19 cellular contexts compared by ENCODE assay signal in the genomic region with DNA sequence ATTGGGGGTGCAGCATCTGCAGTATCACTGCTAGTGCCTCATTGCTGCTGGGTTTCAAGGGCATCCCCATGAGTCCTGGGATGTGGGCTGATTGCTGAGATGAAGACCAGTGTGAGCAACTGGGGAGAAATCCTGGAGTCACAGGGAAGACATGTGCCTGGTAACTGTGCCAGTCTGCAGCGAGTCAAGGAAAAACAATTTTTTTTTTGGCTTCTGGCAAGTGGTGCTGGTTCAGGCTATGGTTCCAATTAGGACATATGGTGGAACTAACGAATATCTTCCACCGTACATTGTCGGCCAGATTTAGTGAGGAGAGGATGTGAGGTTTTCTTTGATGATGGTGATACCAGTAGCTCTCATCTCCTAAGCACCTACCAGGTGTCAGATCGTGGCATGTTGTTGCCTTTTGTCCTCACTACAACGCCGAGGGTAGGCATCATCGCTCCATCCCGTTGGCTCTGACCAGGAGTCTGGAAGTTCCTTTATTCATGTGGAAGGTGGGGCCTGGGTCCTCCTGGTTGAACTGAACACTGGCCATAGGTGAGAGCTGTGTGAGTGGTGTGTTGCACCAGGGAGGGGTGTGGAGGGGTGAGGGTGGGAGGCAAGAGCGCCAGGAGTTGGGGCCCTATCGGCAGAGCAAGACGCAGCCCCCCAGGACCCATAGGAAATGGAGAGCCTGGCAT.
A peak's percentile ranks its signal among the peaks of the same experiment; 100 is the strongest.
DNase-seq lines count a peak whose midpoint lies in the region; ATAC-seq and TF ChIP-seq lines count a peak whose summit lies in the region.
"Had no signal": no experiment of that assay in that cellular context is flagged by ENCODE, and none has a peak within 500 bp of the region (broad histone marks: within the 10 kb centered on the region; RNA-seq: fewer than 3 reads in every experiment).

No MANE protein-coding gene starts in this region.

- no peak for ATAC-seq in IMR-90 (ENCODE audit: low read depth)
- ATAC-seq in activated CD8-positive, alpha-beta T cell treated with anti-CD3 and anti-CD28 coated beads, Interleukin-2, amount 10 ng/mL, durations not matched to agents 7 days and 5 days = no peak

- TF ChIP-seq CTCF in IMR-90 (conservative IDR thresholded peaks at IDR 0.05; ENCODE audit: low read depth, low read length) (no peak), chondrocyte (IDR thresholded peaks at IDR 0.05) (no peak), osteocyte (IDR thresholded peaks at IDR 0.05) (no peak), WERI-Rb-1 (IDR thresholded peaks at IDR 0.05; ENCODE audit: low read depth, low read length) (no peak)

- H3K9me3 Mint-ChIP-seq in chondrocyte (ENCODE audit: low read depth) (peaks cover 8% of the 10 kb centered on the region), osteocyte (ENCODE audit: unreplicated experiment) (peaks cover 9% of the 10 kb centered on the region)
- H3K9me3 Mint-ChIP-seq in activated CD8-positive, alpha-beta T cell treated with anti-CD3 and anti-CD28 coated beads, Interleukin-2, amount 10 ng/mL, durations not matched to agents 7 days and 5 days (ENCODE audit: insufficient read depth) = no peaks in the 10 kb centered on the region

- dilution Hi-C loops in IMR-90 (cut with HindIII; ENCODE audit: low sequenced_read_pairs, unreplicated experiment) = no loop called here

- H2BK20ac ChIP-seq in IMR-90 (ENCODE audit: low read depth, low read length) = no peak overlapping the region

- no peak overlapping the region for H4K8ac ChIP-seq in IMR-90 (ENCODE audit: low read depth in 2 of 2, low read length in 2 of 2)

- CTCF ChIA-PET in IMR-90 (lab: Yijun Ruan, JAX) = no interaction called here
- CTCF ChIA-PET in activated CD8-positive, alpha-beta T cell treated with anti-CD3 and anti-CD28 coated beads, Interleukin-2, amount 10 ng/mL, durations not matched to agents 7 days and 5 days (lab: Charles Lee) = no interaction called here

- no peaks in the 10 kb centered on the region for H4K20me1 ChIP-seq in IMR-90 (ENCODE audit: insufficient read depth, low read length)

- no peak overlapping the region for H4K91ac ChIP-seq in IMR-90 (ENCODE audit: insufficient read depth, low read depth, low read length)

- no peak overlapping the region for H3K27ac Mint-ChIP-seq in chondrocyte (ENCODE audit: unreplicated experiment)
- H3K27ac Mint-ChIP-seq in osteocyte (ENCODE audit: unreplicated experiment) = no peak overlapping the region
- no peak overlapping the region for H3K27ac Mint-ChIP-seq in activated CD8-positive, alpha-beta T cell treated with anti-CD3 and anti-CD28 coated beads, Interleukin-2, amount 10 ng/mL, durations not matched to agents 7 days and 5 days
- H3K27ac Mint-ChIP-seq: CD4-positive, alpha-beta memory T cell had no signal

- peaks cover 7% of the 10 kb centered on the region for H3K4me1 Mint-ChIP-seq in chondrocyte (ENCODE audit: low read depth)
- peaks cover 15% of the 10 kb centered on the region for H3K4me1 Mint-ChIP-seq in osteocyte (ENCODE audit: unreplicated experiment)
- peaks cover 4% of the 10 kb centered on the region for H3K4me1 Mint-ChIP-seq in activated CD8-positive, alpha-beta T cell treated with anti-CD3 and anti-CD28 coated beads, Interleukin-2, amount 10 ng/mL, durations not matched to agents 7 days and 5 days (ENCODE audit: low read depth)

- H2AK5ac ChIP-seq in IMR-90 (ENCODE audit: low read depth, low read length) = peak overlapping the region; percentile 10; the same call in 1 of the 2 replicates

- H3K36me3 ChIP-seq in IMR-90 (ENCODE audit: control insufficient read depth, insufficient read depth, low read length) = no peaks in the 10 kb centered on the region
- no peaks in the 10 kb centered on the region for H3K36me3 ChIP-seq in WERI-Rb-1
- H3K36me3 ChIP-seq: Peyer's patch, sigmoid colon, SJSA1 had no signal

- H3K9me1 ChIP-seq in IMR-90 (ENCODE audit: insufficient read depth, low read length) = no peaks in the 10 kb centered on the region; the same call in 1 of the 2 replicates

- H2BK120ac ChIP-seq in IMR-90 (ENCODE audit: low read depth, low read length) = no peak overlapping the region

- no peaks in the 10 kb centered on the region for H3K79me1 ChIP-seq in IMR-90 (ENCODE audit: low read depth in 1 of 2, low read length in 2 of 2)

- H3K4ac ChIP-seq in IMR-90 (ENCODE audit: low read depth, low read length) = no peak overlapping the region

- H3K4me2 ChIP-seq in IMR-90 (ENCODE audit: low read depth, low read length) = no peak overlapping the region

- H3K27me3 ChIP-seq in IMR-90 (ENCODE audit: control insufficient read depth, insufficient read depth, low read length) (no peaks in the 10 kb centered on the region; the same call in none of the 2 replicates), WERI-Rb-1 (ENCODE audit: insufficient read depth, low read depth, severe bottlenecking) (no peaks in the 10 kb centered on the region)
- H3K27me3 ChIP-seq: Peyer's patch, sigmoid colon, SJSA1 had no signal

- no peak overlapping the region for H3K56ac ChIP-seq in IMR-90 (ENCODE audit: extremely low read depth, insufficient read depth, low read length)

- no peak overlapping the region for H4K5ac ChIP-seq in IMR-90 (ENCODE audit: low read depth, low read length)

- H3K27me3 Mint-ChIP-seq in chondrocyte (ENCODE audit: low read depth) (no peaks in the 10 kb centered on the region), osteocyte (ENCODE audit: unreplicated experiment) (no peaks in the 10 kb centered on the region)
- H3K27me3 Mint-ChIP-seq in activated CD8-positive, alpha-beta T cell treated with anti-CD3 and anti-CD28 coated beads, Interleukin-2, amount 10 ng/mL, durations not matched to agents 7 days and 5 days (ENCODE audit: low read depth) = peaks cover 13% of the 10 kb centered on the region

- WGBS in IMR-90 (ENCODE audit: extremely low coverage in 2 of 2, insufficient read length in 1 of 2), 2 experiments = 100% methylated on average over 1 of the region's 12 CpGs; no CpG with 5 or more reads in 1 of the 2 experiments

- no peak overlapping the region for H3K18ac ChIP-seq in IMR-90 (ENCODE audit: low read depth, low read length)

- peak overlapping the region; percentile 13 for H2AFZ ChIP-seq in IMR-90 (replicated peaks; ENCODE audit: low read length, poor library complexity)
- H2AFZ ChIP-seq: parathyroid adenoma had no signal

- H3K27ac ChIP-seq in IMR-90 (ENCODE audit: insufficient read depth, low read length) (no peak overlapping the region), WERI-Rb-1 (no peak overlapping the region)
- H3K27ac ChIP-seq: parathyroid adenoma, Peyer's patch, sigmoid colon, SJSA1, VCaP had no signal

- peaks cover 2% of the 10 kb centered on the region for H3K36me3 Mint-ChIP-seq in chondrocyte (ENCODE audit: low read depth)
- no peaks in the 10 kb centered on the region for H3K36me3 Mint-ChIP-seq in osteocyte (ENCODE audit: unreplicated experiment)
- H3K36me3 Mint-ChIP-seq in activated CD8-positive, alpha-beta T cell treated with anti-CD3 and anti-CD28 coated beads, Interleukin-2, amount 10 ng/mL, durations not matched to agents 7 days and 5 days (ENCODE audit: low read depth) = no peaks in the 10 kb centered on the region
- H3K36me3 Mint-ChIP-seq: CD4-positive, alpha-beta memory T cell had no signal

- H3K23ac ChIP-seq in IMR-90 (ENCODE audit: low read depth, low read length) = no peak overlapping the region

- no TSS peak for BruUV-seq in IMR-90 (replicated peaks; lab: Mats Ljungman, UMichigan)

- DNase-seq in AG20443 (ENCODE audit: low spot score) (peak; percentile 45), IMR-90 (no peak), chondrocyte (ENCODE audit: low spot score) (peak; percentile 54), osteocyte (ENCODE audit: extremely low spot score, unreplicated experiment) (peak; percentile 59), T1000 (lab: John Stamatoyannopoulos, UW) (no peak), WERI-Rb-1 (no peak), NCI-H2081 (lab: John Stamatoyannopoulos, UW) (no peak)
- no peak for DNase-seq in activated CD8-positive, alpha-beta T cell treated with anti-CD3 and anti-CD28 coated beads, Interleukin-2, amount 10 ng/mL, durations not matched to agents 7 days and 5 days
- DNase-seq: activated CD4-positive, alpha-beta T cell treated with anti-CD3 and anti-CD28 coated beads, Interleukin-2, amount 50 U/mL, for 1 hour; CD4-positive, alpha-beta memory T cell; cortex of kidney; mammary epithelial cell; NCI-H1930; NCI-H510A had no signal

- H3K4me3 ChIP-seq in IMR-90 (ENCODE audit: insufficient read depth, low read depth, low read length) (no peak overlapping the region), WERI-Rb-1 (ENCODE audit: low read depth, low read length) (no peak overlapping the region)
- H3K4me3 ChIP-seq: Peyer's patch, sigmoid colon, SJSA1 had no signal

- H2AK9ac ChIP-seq in IMR-90 (replicated peaks; ENCODE audit: low read depth, low read length, poor library complexity) = no peak overlapping the region

- TF ChIP-seq POLR2A in IMR-90 (IDR thresholded peaks at IDR 0.05; ENCODE audit: low read depth, low read length) = no peak

- TF ChIP-seq RAD21 in IMR-90 (IDR thresholded peaks at IDR 0.05; ENCODE audit: low read length) = no peak

- no peaks in the 10 kb centered on the region for H3K4me1 ChIP-seq in IMR-90 (ENCODE audit: control insufficient read depth, insufficient read depth, low read length)
- H3K4me1 ChIP-seq: parathyroid adenoma, Peyer's patch, sigmoid colon had no signal

- intact Hi-C loops in IMR-90 (cut with micrococcal nuclease) = no loop called here

- no peak overlapping the region for H3K14ac ChIP-seq in IMR-90 (replicated peaks; ENCODE audit: low read depth, low read length)

- no peak overlapping the region for H3K9ac ChIP-seq in IMR-90 (ENCODE audit: low read depth, low read length)
- H3K9ac ChIP-seq: parathyroid adenoma had no signal

- H2BK15ac ChIP-seq in IMR-90 (ENCODE audit: low read depth, low read length) = no peak overlapping the region

- in situ Hi-C loops in IMR-90 (cut with MboI; ENCODE audit: low sequenced_read_pairs) = no loop called here

- H2BK5ac ChIP-seq in IMR-90 (ENCODE audit: low read depth, low read length, poor library complexity, severe bottlenecking) = no peak overlapping the region

- POLR2A ChIA-PET in IMR-90 (lab: Charles Lee; ENCODE audit: unreplicated experiment) = no interaction called here
- POLR2A ChIA-PET in activated CD8-positive, alpha-beta T cell treated with anti-CD3 and anti-CD28 coated beads, Interleukin-2, amount 10 ng/mL, durations not matched to agents 7 days and 5 days (lab: Charles Lee) = no interaction called here

- H3K9me3 ChIP-seq in IMR-90 (ENCODE audit: control insufficient read depth, insufficient read depth, low read length) (no peaks in the 10 kb centered on the region), WERI-Rb-1 (ENCODE audit: severe bottlenecking) (no peaks in the 10 kb centered on the region)
- H3K9me3 ChIP-seq: Peyer's patch, sigmoid colon, SJSA1 had no signal

- H3K4me3 Mint-ChIP-seq in chondrocyte (ENCODE audit: unreplicated experiment) (no peak overlapping the region), osteocyte (ENCODE audit: unreplicated experiment) (no peak overlapping the region)
- no peak overlapping the region for H3K4me3 Mint-ChIP-seq in activated CD8-positive, alpha-beta T cell treated with anti-CD3 and anti-CD28 coated beads, Interleukin-2, amount 10 ng/mL, durations not matched to agents 7 days and 5 days
- H3K4me3 Mint-ChIP-seq: CD4-positive, alpha-beta memory T cell had no signal

TF ChIP-seq in IMR-90, 13 proteins besides CTCF, POLR2A, EP300 and RAD21 (continues in another document):
- no peak for TF ChIP-seq FOS (IDR thresholded peaks at IDR 0.05; ENCODE audit: low read depth, low read length)

Comparison
In these comparisons a context has a peak if more than half of its experiments do, and no peak if none do; other contexts are left out.
1. DNase-seq: peak in AG20443 (single experiment), chondrocyte (single experiment) and osteocyte (single experiment); none in IMR-90 (single experiment), T1000 (single experiment), activated CD8-positive, alpha-beta T cell treated with anti-CD3 and anti-CD28 coated beads, Interleukin-2, amount 10 ng/mL, durations not matched to agents 7 days and 5 days (single experiment), WERI-Rb-1 (single experiment) and NCI-H2081 (0 of 2).